8 cellular contexts compared by ENCODE assay signal in genomic region chr20:63396300-63396699, GRCh38.
"Had no signal": no experiment of that assay in that cellular context is flagged by ENCODE, and none has a peak within 500 bp of the region (broad histone marks: within the 10 kb centered on the region; RNA-seq: fewer than 3 reads in every experiment).

No MANE protein-coding gene starts in this region.

- ATAC-seq: GM12878 had no signal

- H3K4me3 ChIP-seq: GM12878 had no signal

- DNase-seq: GDM1, GF-D8 had no signal

- FAIRE-seq: G401.6, GM12878, GM12891, GM12892, GM18507, GM19239 had no signal
